ENCODE assay signal across 1 cellular context in the genomic region with DNA sequence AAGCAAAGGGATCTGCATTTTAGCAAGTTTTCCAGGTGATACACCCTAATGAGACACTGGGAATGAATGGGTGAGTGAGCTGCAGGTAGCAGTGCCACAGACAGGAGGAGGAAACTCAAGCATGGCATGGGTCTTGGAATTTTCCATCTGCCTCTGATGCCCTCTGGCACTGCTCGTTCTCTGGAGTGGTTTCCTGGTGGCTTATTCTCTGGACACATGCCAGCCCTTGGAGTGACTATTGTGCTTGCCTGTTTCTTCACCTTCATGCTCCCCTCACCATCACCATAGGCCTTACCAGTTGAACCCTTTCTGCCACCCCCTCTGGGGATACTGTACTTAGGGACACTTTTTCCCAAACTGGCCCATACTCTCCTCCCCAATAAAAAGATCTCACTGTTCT.
TF ChIP-seq lines count a peak whose summit lies in the region.

No MANE protein-coding gene starts in this region.

TF ChIP-seq in endothelial cell of umbilical vein, 7 proteins besides CTCF, POLR2A, EP300 and RAD21 (continued from another document):
- TF ChIP-seq MYC (IDR thresholded peaks at IDR 0.05; ENCODE audit: low read depth, low read length), result no peak
- no peak for TF ChIP-seq FOS (IDR thresholded peaks at IDR 0.05; ENCODE audit: borderline replicate concordance, insufficient read depth, low read length)
